Comparison of ENCODE assay signal across 1 cellular context in genomic region chr20:35563834-35564233, GRCh38.
TF ChIP-seq lines count a peak whose summit lies in the region.

No MANE protein-coding gene starts in this region.

TF ChIP-seq in HepG2, 621 proteins besides CTCF, POLR2A, EP300 and RAD21:
- peak; percentile 96 for TF ChIP-seq ATF7 (IDR thresholded peaks at IDR 0.05)
- no peak for TF ChIP-seq ATF7 (CRISPR knock-in tag; IDR thresholded peaks at IDR 0.05)
- no peak for TF ChIP-seq PATZ1 (CRISPR knock-in tag; IDR thresholded peaks at IDR 0.05)
- TF ChIP-seq CREB1 (IDR thresholded peaks at IDR 0.05) = peak; percentile 96
- no peak for TF ChIP-seq CREB1 (CRISPR knock-in tag; IDR thresholded peaks at IDR 0.05)
- no peak for TF ChIP-seq KAT2B (IDR thresholded peaks at IDR 0.05; ENCODE audit: borderline replicate concordance, low read depth, low read length)
- TF ChIP-seq PPARG (CRISPR knock-in tag; conservative IDR thresholded peaks at IDR 0.05) = no peak
